In genomic region chr7:92693519-92693918, GRCh38 we compare ENCODE assay signal across 1 cellular context.
TF ChIP-seq lines count a peak whose summit lies in the region.

No MANE protein-coding gene starts in this region.

TF ChIP-seq in IMR-90, 13 proteins besides CTCF, POLR2A, EP300 and RAD21 (continued from another document):
- no peak for TF ChIP-seq SMC3 (IDR thresholded peaks at IDR 0.05; ENCODE audit: low read depth, low read length)
- TF ChIP-seq CEBPB (IDR thresholded peaks at IDR 0.05; ENCODE audit: low read depth, low read length), result no peak
- no peak for TF ChIP-seq BHLHE40 (IDR thresholded peaks at IDR 0.05; ENCODE audit: low read depth, low read length)
- TF ChIP-seq FOS (IDR thresholded peaks at IDR 0.05; ENCODE audit: low read depth, low read length), result no peak
- TF ChIP-seq MAFK (IDR thresholded peaks at IDR 0.05; ENCODE audit: low read depth, low read length), result no peak
- no peak for TF ChIP-seq RFX5 (IDR thresholded peaks at IDR 0.05; ENCODE audit: low read depth, low read length)
- no peak for TF ChIP-seq RCOR1 (IDR thresholded peaks at IDR 0.05; ENCODE audit: insufficient replicate concordance, low read length)
- no peak for TF ChIP-seq NFE2L2 (IDR thresholded peaks at IDR 0.05; ENCODE audit: low read depth, low read length)
- no peak for TF ChIP-seq MAZ (IDR thresholded peaks at IDR 0.05; ENCODE audit: borderline replicate concordance, low read depth, low read length)
- no peak for TF ChIP-seq ELK1 (IDR thresholded peaks at IDR 0.05; ENCODE audit: borderline replicate concordance, low read depth, low read length)
TF ChIP-seq in IMR-90: peak in this region for 0.
